ENCODE assay signal across 8 cellular contexts in genomic region chr20:51220293-51220706, GRCh38.
DNase-seq lines count a peak whose midpoint lies in the region; ATAC-seq and TF ChIP-seq lines count a peak whose summit lies in the region.

No MANE protein-coding gene starts in this region.

- TF ChIP-seq POLR2A in ovary (IDR thresholded peaks at IDR 0.05): no peak

- no peak overlapping the region for H3K4me3 ChIP-seq in SJCRH30
- no peak overlapping the region for H3K4me3 ChIP-seq in iPS DF 6.9 (ENCODE audit: low read length)
- no peak overlapping the region for H3K4me3 ChIP-seq in ovary

- H3K9me3 Mint-ChIP-seq in activated naive CD4-positive, alpha-beta T cell treated with anti-CD3 and anti-CD28 coated beads, Interleukin-2, amount 50 U/mL, for 72 hours: peaks cover 0 to 3% of the 10 kb centered on the region in 2 donors

- no peaks in the 10 kb centered on the region for H3K4me1 ChIP-seq in SJCRH30
- no peaks in the 10 kb centered on the region; the same call in 1 of the 2 replicates for H3K4me1 ChIP-seq in iPS DF 6.9 (ENCODE audit: control insufficient read depth, insufficient read depth, low read length)
- no peaks in the 10 kb centered on the region for H3K4me1 ChIP-seq in ovary (ENCODE audit: insufficient read depth)

- H3K36me3 ChIP-seq in SJCRH30 (no peaks in the 10 kb centered on the region), iPS DF 6.9 (ENCODE audit: control insufficient read depth, insufficient read depth, low read length) (no peaks in the 10 kb centered on the region), ovary (no peaks in the 10 kb centered on the region)

- intact Hi-C loops in ovary (cut with DNase I): no loop called here

- ATAC-seq in activated naive CD4-positive, alpha-beta T cell treated with anti-CD3 and anti-CD28 coated beads, Interleukin-2, amount 50 U/mL, for 72 hours: peak; percentile 53 to 60
- no peak for ATAC-seq in HG03520 (IDR thresholded peaks at IDR 0.05; ENCODE audit: unreplicated experiment)

- DNase-seq in GM13976 (ENCODE audit: low spot score): peak; percentile 77
- DNase-seq in SJCRH30: peak; percentile 30 to 56
- DNase-seq in activated naive CD4-positive, alpha-beta T cell treated with anti-CD3 and anti-CD28 coated beads, Interleukin-2, amount 50 U/mL, for 72 hours (ENCODE audit: low spot score in 2 of 2): peak; percentile 57 to 77
- peak; percentile 47 for DNase-seq in iPS DF 6.9 (ENCODE audit: low read depth, low spot score)
- peak; percentile 60 for DNase-seq in stimulated activated CD4-positive, alpha-beta T cell treated with anti-CD3 and anti-CD28 coated beads, Interleukin-4, amount 100 ng/mL, for 24 hours
- no peak for DNase-seq in cerebellum (ENCODE audit: low spot score)
- no peak for DNase-seq in ovary

- H3K9me3 ChIP-seq in SJCRH30 (replicated peaks): no peaks in the 10 kb centered on the region; the same call in 1 of the 2 replicates
- peaks cover 1% of the 10 kb centered on the region for H3K9me3 ChIP-seq in iPS DF 6.9 (ENCODE audit: control insufficient read depth, insufficient read depth, low read length)
- peaks cover 0 to 5% of the 10 kb centered on the region in 2 donors for H3K9me3 ChIP-seq in ovary

- WGBS in iPS DF 6.9 (ENCODE audit: insufficient coverage, insufficient read length): no CpG with 5 or more reads among the region's 15 CpGs
- WGBS in ovary, 3 donors: 18 to 21% (median 20%) methylated on average over 15 of the region's 15 CpGs

- in situ Hi-C loops in GM13976 (cut with MboI; ENCODE audit: low sequenced_read_pairs, unreplicated experiment): no loop called here

- no peak for TF ChIP-seq EP300 in ovary (IDR thresholded peaks at IDR 0.05)

- no peak overlapping the region for H3K27ac Mint-ChIP-seq in activated naive CD4-positive, alpha-beta T cell treated with anti-CD3 and anti-CD28 coated beads, Interleukin-2, amount 50 U/mL, for 72 hours

- H3K36me3 Mint-ChIP-seq in activated naive CD4-positive, alpha-beta T cell treated with anti-CD3 and anti-CD28 coated beads, Interleukin-2, amount 50 U/mL, for 72 hours: peaks cover 0 to 5% of the 10 kb centered on the region in 2 donors

- H3K27ac ChIP-seq in SJCRH30 (no peak overlapping the region), iPS DF 6.9 (ENCODE audit: low read length) (no peak overlapping the region), ovary (no peak overlapping the region)

- H3K27me3 ChIP-seq in SJCRH30 (peaks cover 8% of the 10 kb centered on the region; the same call in 1 of the 2 replicates), iPS DF 6.9 (ENCODE audit: control insufficient read depth, insufficient read depth, low read length) (no peaks in the 10 kb centered on the region), ovary (no peaks in the 10 kb centered on the region)

- peak; percentile 78 for TF ChIP-seq CTCF in GM13976 (IDR thresholded peaks at IDR 0.05; ENCODE audit: borderline replicate concordance, control extremely low read depth, extremely low read depth, insufficient read depth, missing control alignments)
- no peak for TF ChIP-seq CTCF in ovary (IDR thresholded peaks at IDR 0.05)

Comparison
In these comparisons a context has a peak if more than half of its experiments do, and no peak if none do; other contexts are left out.
1. DNase-seq: peak in GM13976 (single experiment), SJCRH30 (2 of 2), activated naive CD4-positive, alpha-beta T cell treated with anti-CD3 and anti-CD28 coated beads, Interleukin-2, amount 50 U/mL, for 72 hours (2 of 2), iPS DF 6.9 (single experiment) and stimulated activated CD4-positive, alpha-beta T cell treated with anti-CD3 and anti-CD28 coated beads, Interleukin-4, amount 100 ng/mL, for 24 hours (single experiment); none in cerebellum (single experiment) and ovary (0 of 5).